17 cellular contexts compared by ENCODE assay signal in genomic region chr9:116232425-116233159, GRCh38.
DNase-seq lines count a peak whose midpoint lies in the region; ATAC-seq and TF ChIP-seq lines count a peak whose summit lies in the region.
"Had no signal": no experiment of that assay in that cellular context is flagged by ENCODE, and none has a peak within 500 bp of the region (broad histone marks: within the 10 kb centered on the region; RNA-seq: fewer than 3 reads in every experiment).

No MANE protein-coding gene starts in this region.

- H2AK5ac ChIP-seq in mesenchymal stem cell (ENCODE audit: low read length, severe bottlenecking): peak overlapping the region; percentile 100

- H3K4me3 ChIP-seq in brain microvascular endothelial cell (ENCODE audit: low read depth, low read length): no peak overlapping the region
- H3K4me3 ChIP-seq in mesenchymal stem cell (ENCODE audit: insufficient read depth in 1 of 2, low read depth in 1 of 2, low read length in 2 of 2): no peak overlapping the region
- H3K4me3 ChIP-seq: gastroesophageal sphincter, right atrium auricular region had no signal

- ATAC-seq in HG03442 (IDR thresholded peaks at IDR 0.05; ENCODE audit: unreplicated experiment): no peak
- ATAC-seq: gastroesophageal sphincter; stimulated activated naive B cell treated with anti-CD40 and anti-IgM and Interleukin-4, amounts not matched to agents 10 μg/mL and 1 μg/mL and 100 μg/mL, for 72 hours had no signal

- H3K27me3 ChIP-seq in brain microvascular endothelial cell (replicated peaks) (no peaks in the 10 kb centered on the region), mesenchymal stem cell (ENCODE audit: control insufficient read depth in 1 of 2, insufficient read depth in 1 of 2, low read length in 2 of 2) (no peaks in the 10 kb centered on the region)
- H3K27me3 ChIP-seq: gastroesophageal sphincter, right atrium auricular region had no signal

- H3K14ac ChIP-seq in mesenchymal stem cell (ENCODE audit: low read length in 2 of 2): no peak overlapping the region

- peak overlapping the region; percentile 57 for H3K9ac ChIP-seq in mesenchymal stem cell (ENCODE audit: low read length)

- H3K18ac ChIP-seq in mesenchymal stem cell (ENCODE audit: low read depth in 1 of 2, low read length in 2 of 2): no peak overlapping the region

- H3K79me1 ChIP-seq in mesenchymal stem cell (replicated peaks; ENCODE audit: low read length, poor library complexity, severe bottlenecking): no peaks in the 10 kb centered on the region

- peaks cover 12% of the 10 kb centered on the region for H3K4me1 ChIP-seq in mesenchymal stem cell (ENCODE audit: control insufficient read depth, insufficient read depth, low read depth, low read length)
- H3K4me1 ChIP-seq: gastroesophageal sphincter, right atrium auricular region had no signal

- H3K36me3 ChIP-seq in brain microvascular endothelial cell (replicated peaks) (peaks cover 72% of the 10 kb centered on the region), mesenchymal stem cell (ENCODE audit: control insufficient read depth in 1 of 2, insufficient read depth in 2 of 2, low read depth in 1 of 2, low read length in 2 of 2) (peaks cover 14 to 82% of the 10 kb centered on the region in 2 experiments)
- H3K36me3 ChIP-seq: gastroesophageal sphincter had no signal

- H3K4me2 ChIP-seq in mesenchymal stem cell (ENCODE audit: low read length, poor library complexity, severe bottlenecking): no peak overlapping the region

- 90% methylated on average over 5 of the region's 5 CpGs for WGBS in mesenchymal stem cell

- no peak overlapping the region for H3K4ac ChIP-seq in mesenchymal stem cell (ENCODE audit: low read depth in 1 of 2, low read length in 2 of 2)

- no peak for TF ChIP-seq CTCF in brain microvascular endothelial cell (IDR thresholded peaks at IDR 0.05; ENCODE audit: low read depth, low read length, missing control alignments)

- no peak overlapping the region for H4K8ac ChIP-seq in mesenchymal stem cell (ENCODE audit: low read length)

- H2BK5ac ChIP-seq in mesenchymal stem cell (ENCODE audit: low read depth, low read length, poor library complexity, severe bottlenecking): peak overlapping the region; percentile 20

- peak overlapping the region; percentile 86 for H3K27ac ChIP-seq in brain microvascular endothelial cell
- H3K27ac ChIP-seq in mesenchymal stem cell (ENCODE audit: low read length, poor library complexity, severe bottlenecking): peak overlapping the region; percentile 93
- H3K27ac ChIP-seq: gastroesophageal sphincter, right atrium auricular region had no signal

- H2BK15ac ChIP-seq in mesenchymal stem cell (ENCODE audit: low read depth, poor library complexity, severe bottlenecking): no peak overlapping the region

- no peak overlapping the region for H2BK120ac ChIP-seq in mesenchymal stem cell (ENCODE audit: low read depth, low read length)

- H4K91ac ChIP-seq in mesenchymal stem cell (ENCODE audit: low read length): no peak overlapping the region

- in situ Hi-C loops in brain microvascular endothelial cell (cut with HindIII; ENCODE audit: low pct_ligation_motif_present, low sequenced_read_pairs): no loop called here

- no peak overlapping the region for H3K23ac ChIP-seq in mesenchymal stem cell (ENCODE audit: low read length in 2 of 2)

- H2BK12ac ChIP-seq in mesenchymal stem cell (ENCODE audit: low read length in 2 of 2): peak overlapping the region in 1 of 2 experiments; percentile 43

- H3K9me3 ChIP-seq in mesenchymal stem cell (ENCODE audit: control insufficient read depth, low read length): no peaks in the 10 kb centered on the region
- H3K9me3 ChIP-seq: gastroesophageal sphincter, right atrium auricular region had no signal

- DNase-seq in EH (ENCODE audit: low read depth) (peak; percentile 71), NCI-H2029 treated with DMSO at 0.1 percent for 48 hours (lab: John Stamatoyannopoulos, UW) (peak; percentile 21), brain microvascular endothelial cell (peak; percentile 40), mesenchymal stem cell (peak; percentile 66), amygdala (lab: John Stamatoyannopoulos, UW) (no peak), NOMO-1 treated with DMSO at 0.1 percent for 48 hours (lab: John Stamatoyannopoulos, UW; ENCODE audit: unreplicated experiment) (no peak)
- DNase-seq in stimulated activated CD4-positive, alpha-beta T cell treated with anti-CD3 and anti-CD28 coated beads, Interleukin-2, amount 100 ng/mL, for 24 hours: no peak
- DNase-seq: activated CD4-positive, alpha-beta T cell treated with anti-CD3 and anti-CD28 coated beads for 4 hours; activated T-cell treated with anti-CD3 and anti-CD28 coated beads, Interleukin-2, amount 50 U/mL, for 48 hours; Kasumi-1; naive B cell; NCI-H2081 treated with DMSO at 0.1 percent for 48 hours; stimulated activated CD4-positive, alpha-beta T cell treated with anti-CD3 and anti-CD28 coated beads, Interleukin-4, amount 100 ng/mL, for 4 hours; stimulated activated naive B cell treated with anti-CD40 and anti-IgM and Interleukin-4, amounts not matched to agents 10 μg/mL and 1 μg/mL and 100 μg/mL, for 72 hours had no signal

- no peak overlapping the region for H2AFZ ChIP-seq in mesenchymal stem cell (ENCODE audit: low read depth, low read length)

Comparison
In these comparisons a context has a peak if more than half of its experiments do, and no peak if none do; other contexts are left out.
1. DNase-seq: peak in EH (single experiment), NCI-H2029 treated with DMSO at 0.1 percent for 48 hours (single experiment), brain microvascular endothelial cell (single experiment) and mesenchymal stem cell (single experiment); none in amygdala (0 of 56), NOMO-1 treated with DMSO at 0.1 percent for 48 hours (single experiment) and stimulated activated CD4-positive, alpha-beta T cell treated with anti-CD3 and anti-CD28 coated beads, Interleukin-2, amount 100 ng/mL, for 24 hours (0 of 2).